2 cellular contexts compared by ENCODE assay signal in genomic region chr10:74165530-74165901, GRCh38.
TF ChIP-seq lines count a peak whose summit lies in the region.

No MANE protein-coding gene starts in this region.

TF ChIP-seq in HEK293, 187 proteins besides CTCF, POLR2A, EP300 and RAD21 (continued from another document):
- TF ChIP-seq MZF1 (tag by site-specific recombination; IDR thresholded peaks at IDR 0.05; ENCODE audit: borderline replicate concordance) (no peak), ZNF521 (tag by site-specific recombination; IDR thresholded peaks at IDR 0.05) (no peak), ZNF529 (tag by site-specific recombination; IDR thresholded peaks at IDR 0.05; ENCODE audit: insufficient replicate concordance) (no peak), ELK4 (IDR thresholded peaks at IDR 0.05; ENCODE audit: borderline replicate concordance, low read depth, low read length) (no peak), ZEB2 (tag by site-specific recombination; IDR thresholded peaks at IDR 0.05) (0 out of 2 replicates have a peak, but pooled peaks have one; percentile 28), ZNF664 (tag by site-specific recombination; IDR thresholded peaks at IDR 0.05) (0 out of 2 replicates have a peak, but pooled peaks have one; percentile 18), ZNF518A (tag by site-specific recombination; conservative IDR thresholded peaks at IDR 0.05; ENCODE audit: low read depth) (no peak), PRDM4 (tag by site-specific recombination; IDR thresholded peaks at IDR 0.05) (no peak), ZSCAN30 (tag by site-specific recombination; IDR thresholded peaks at IDR 0.05) (no peak), ZNF549 (tag by site-specific recombination; IDR thresholded peaks at IDR 0.05) (no peak), BCL11B (tag by site-specific recombination; IDR thresholded peaks at IDR 0.05; ENCODE audit: low read depth) (no peak), PRDM6 (tag by site-specific recombination; IDR thresholded peaks at IDR 0.05) (peak; percentile 81), ZNF366 (tag by site-specific recombination; conservative IDR thresholded peaks at IDR 0.05) (no peak), ZNF514 (tag by site-specific recombination; IDR thresholded peaks at IDR 0.05) (no peak), ZNF184 (tag by site-specific recombination; IDR thresholded peaks at IDR 0.05) (0 out of 2 replicates have a peak, but pooled peaks have one; percentile 45), ZXDB (tag by site-specific recombination; IDR thresholded peaks at IDR 0.05) (no peak), ZNF221 (tag by site-specific recombination; IDR thresholded peaks at IDR 0.05; ENCODE audit: borderline replicate concordance) (no peak)

TF ChIP-seq in SK-N-SH, 30 proteins besides CTCF, POLR2A, EP300 and RAD21 (continued from another document):
- TF ChIP-seq MXI1 (IDR thresholded peaks at IDR 0.05; ENCODE audit: low read depth, low read length): no peak
